In genomic region chr20:1434571-1435336, GRCh38 we compare ENCODE assay signal across 3 cellular contexts.
TF ChIP-seq lines count a peak whose summit lies in the region.

No MANE protein-coding gene starts in this region.

TF ChIP-seq in liver, 16 proteins besides CTCF, POLR2A, EP300 and RAD21:
- TF ChIP-seq GABPA (IDR thresholded peaks at IDR 0.05 in 1 of 2, conservative IDR thresholded peaks at IDR 0.05 in 1 of 2) (no peak), YY1 (IDR thresholded peaks at IDR 0.05) (peak; percentile 59), MAX (IDR thresholded peaks at IDR 0.05) (peak; percentile 9)
- TF ChIP-seq, protein P1, sequence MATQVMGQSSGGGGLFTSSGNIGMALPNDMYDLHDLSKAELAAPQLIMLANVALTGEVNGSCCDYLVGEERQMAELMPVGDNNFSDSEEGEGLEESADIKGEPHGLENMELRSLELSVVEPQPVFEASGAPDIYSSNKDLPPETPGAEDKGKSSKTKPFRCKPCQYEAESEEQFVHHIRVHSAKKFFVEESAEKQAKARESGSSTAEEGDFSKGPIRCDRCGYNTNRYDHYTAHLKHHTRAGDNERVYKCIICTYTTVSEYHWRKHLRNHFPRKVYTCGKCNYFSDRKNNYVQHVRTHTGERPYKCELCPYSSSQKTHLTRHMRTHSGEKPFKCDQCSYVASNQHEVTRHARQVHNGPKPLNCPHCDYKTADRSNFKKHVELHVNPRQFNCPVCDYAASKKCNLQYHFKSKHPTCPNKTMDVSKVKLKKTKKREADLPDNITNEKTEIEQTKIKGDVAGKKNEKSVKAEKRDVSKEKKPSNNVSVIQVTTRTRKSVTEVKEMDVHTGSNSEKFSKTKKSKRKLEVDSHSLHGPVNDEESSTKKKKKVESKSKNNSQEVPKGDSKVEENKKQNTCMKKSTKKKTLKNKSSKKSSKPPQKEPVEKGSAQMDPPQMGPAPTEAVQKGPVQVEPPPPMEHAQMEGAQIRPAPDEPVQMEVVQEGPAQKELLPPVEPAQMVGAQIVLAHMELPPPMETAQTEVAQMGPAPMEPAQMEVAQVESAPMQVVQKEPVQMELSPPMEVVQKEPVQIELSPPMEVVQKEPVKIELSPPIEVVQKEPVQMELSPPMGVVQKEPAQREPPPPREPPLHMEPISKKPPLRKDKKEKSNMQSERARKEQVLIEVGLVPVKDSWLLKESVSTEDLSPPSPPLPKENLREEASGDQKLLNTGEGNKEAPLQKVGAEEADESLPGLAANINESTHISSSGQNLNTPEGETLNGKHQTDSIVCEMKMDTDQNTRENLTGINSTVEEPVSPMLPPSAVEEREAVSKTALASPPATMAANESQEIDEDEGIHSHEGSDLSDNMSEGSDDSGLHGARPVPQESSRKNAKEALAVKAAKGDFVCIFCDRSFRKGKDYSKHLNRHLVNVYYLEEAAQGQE (IDR thresholded peaks at IDR 0.05), result no peak

TF ChIP-seq in HepG2, 621 proteins besides CTCF, POLR2A, EP300 and RAD21:
- TF ChIP-seq, protein P2, sequence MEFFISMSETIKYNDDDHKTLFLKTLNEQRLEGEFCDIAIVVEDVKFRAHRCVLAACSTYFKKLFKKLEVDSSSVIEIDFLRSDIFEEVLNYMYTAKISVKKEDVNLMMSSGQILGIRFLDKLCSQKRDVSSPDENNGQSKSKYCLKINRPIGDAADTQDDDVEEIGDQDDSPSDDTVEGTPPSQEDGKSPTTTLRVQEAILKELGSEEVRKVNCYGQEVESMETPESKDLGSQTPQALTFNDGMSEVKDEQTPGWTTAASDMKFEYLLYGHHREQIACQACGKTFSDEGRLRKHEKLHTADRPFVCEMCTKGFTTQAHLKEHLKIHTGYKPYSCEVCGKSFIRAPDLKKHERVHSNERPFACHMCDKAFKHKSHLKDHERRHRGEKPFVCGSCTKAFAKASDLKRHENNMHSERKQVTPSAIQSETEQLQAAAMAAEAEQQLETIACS (CRISPR knock-in tag; IDR thresholded peaks at IDR 0.05), result no peak
- TF ChIP-seq KDM3A (CRISPR knock-in tag; IDR thresholded peaks at IDR 0.05; ENCODE audit: low read depth) (no peak), SRSF1 (optimal IDR thresholded peaks at IDR 0.05; ENCODE audit: low read depth, low read length) (no peak), ZNF256 (CRISPR knock-in tag; conservative IDR thresholded peaks at IDR 0.05) (no peak), ZFP91 (CRISPR knock-in tag; IDR thresholded peaks at IDR 0.05; ENCODE audit: borderline replicate concordance) (no peak), BHLHE40 (IDR thresholded peaks at IDR 0.05; ENCODE audit: low read length) (no peak), CBFB (CRISPR knock-in tag; IDR thresholded peaks at IDR 0.05) (no peak), TARDBP (CRISPR knock-in tag; IDR thresholded peaks at IDR 0.05) (no peak)
- TF ChIP-seq, protein P3, sequence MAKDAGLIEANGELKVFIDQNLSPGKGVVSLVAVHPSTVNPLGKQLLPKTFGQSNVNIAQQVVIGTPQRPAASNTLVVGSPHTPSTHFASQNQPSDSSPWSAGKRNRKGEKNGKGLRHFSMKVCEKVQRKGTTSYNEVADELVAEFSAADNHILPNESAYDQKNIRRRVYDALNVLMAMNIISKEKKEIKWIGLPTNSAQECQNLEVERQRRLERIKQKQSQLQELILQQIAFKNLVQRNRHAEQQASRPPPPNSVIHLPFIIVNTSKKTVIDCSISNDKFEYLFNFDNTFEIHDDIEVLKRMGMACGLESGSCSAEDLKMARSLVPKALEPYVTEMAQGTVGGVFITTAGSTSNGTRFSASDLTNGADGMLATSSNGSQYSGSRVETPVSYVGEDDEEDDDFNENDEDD (CRISPR knock-in tag; IDR thresholded peaks at IDR 0.05; ENCODE audit: borderline replicate concordance), result no peak

TF ChIP-seq in HEK293T, 16 proteins besides CTCF, POLR2A, EP300 and RAD21:
- TF ChIP-seq CTBP1 (IDR thresholded peaks at IDR 0.05; ENCODE audit: borderline replicate concordance) (no peak), FOXA1 (IDR thresholded peaks at IDR 0.05) (no peak), ZNF384 (IDR thresholded peaks at IDR 0.05) (no peak), FOXM1 (IDR thresholded peaks at IDR 0.05; ENCODE audit: borderline replicate concordance) (no peak), TARDBP (IDR thresholded peaks at IDR 0.05) (no peak), SP1 (IDR thresholded peaks at IDR 0.05) (no peak), NFRKB (IDR thresholded peaks at IDR 0.05) (no peak), L3MBTL2 (conservative IDR thresholded peaks at IDR 0.05) (no peak), ARNT (IDR thresholded peaks at IDR 0.05) (no peak), HDGF (IDR thresholded peaks at IDR 0.05; ENCODE audit: borderline replicate concordance) (no peak)
- TF ChIP-seq, protein P4, sequence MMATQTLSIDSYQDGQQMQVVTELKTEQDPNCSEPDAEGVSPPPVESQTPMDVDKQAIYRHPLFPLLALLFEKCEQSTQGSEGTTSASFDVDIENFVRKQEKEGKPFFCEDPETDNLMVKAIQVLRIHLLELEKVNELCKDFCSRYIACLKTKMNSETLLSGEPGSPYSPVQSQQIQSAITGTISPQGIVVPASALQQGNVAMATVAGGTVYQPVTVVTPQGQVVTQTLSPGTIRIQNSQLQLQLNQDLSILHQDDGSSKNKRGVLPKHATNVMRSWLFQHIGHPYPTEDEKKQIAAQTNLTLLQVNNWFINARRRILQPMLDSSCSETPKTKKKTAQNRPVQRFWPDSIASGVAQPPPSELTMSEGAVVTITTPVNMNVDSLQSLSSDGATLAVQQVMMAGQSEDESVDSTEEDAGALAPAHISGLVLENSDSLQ (IDR thresholded peaks at IDR 0.05), result no peak
